In genomic region chr20:10134176-10134575, GRCh38 we compare ENCODE assay signal across 26 cellular contexts.
"Had no signal": no experiment of that assay in that cellular context is flagged by ENCODE, and none has a peak within 500 bp of the region (broad histone marks: within the 10 kb centered on the region; RNA-seq: fewer than 3 reads in every experiment).

No MANE protein-coding gene starts in this region.

- H3K4me3 ChIP-seq: coronary artery, esophagus squamous epithelium, heart right ventricle, lower lobe of right lung, ovary, right lobe of liver, suprapubic skin, transverse colon, upper lobe of right lung, uterus had no signal

- H3K9me3 ChIP-seq: esophagus squamous epithelium, heart right ventricle, lower lobe of right lung, ovary, right lobe of liver, suprapubic skin, transverse colon, upper lobe of right lung, uterus had no signal

- H3K4me1 ChIP-seq: lower lobe of right lung, suprapubic skin, transverse colon, upper lobe of right lung, uterus had no signal

- H3K27ac ChIP-seq: coronary artery, esophagus squamous epithelium, heart right ventricle, lower lobe of right lung, ovary, right lobe of liver, suprapubic skin, transverse colon, upper lobe of right lung, uterus had no signal

- DNase-seq: dermis blood vessel endothelial cell; effector memory CD4-positive, alpha-beta T cell; erythroblast; esophagus squamous epithelium; foreskin melanocyte; glutamatergic neuron; heart right ventricle; hippocampal formation; immature natural killer cell; left ventricle myocardium superior; lower lobe of right lung; natural killer cell; occipital lobe; ovary; right lobe of liver; small intestine; stimulated activated CD4-positive, alpha-beta T cell treated with anti-CD3 and anti-CD28 coated beads, Interleukin-15, amount 100 ng/mL, for 24 hours; stimulated activated CD4-positive, alpha-beta T cell treated with anti-CD3 and anti-CD28 coated beads, Interleukin-2, amount 100 ng/mL, for 48 hours; stimulated activated naive B cell treated with anti-CD40 and anti-IgM and Interleukin-4, amounts not matched to agents 10 μg/mL and 1 μg/mL and 100 μg/mL, for 72 hours; stimulated activated naive CD8-positive, alpha-beta T cell treated with anti-CD3 and anti-CD28 coated beads, Interleukin-15, amount 100 ng/mL, for 72 hours; transverse colon; upper lobe of right lung; uterus had no signal

- H3K27me3 ChIP-seq: ovary, right lobe of liver, suprapubic skin, transverse colon, upper lobe of right lung, uterus had no signal

- FAIRE-seq: keratinocyte, small intestine had no signal

- H3K36me3 ChIP-seq: esophagus squamous epithelium, heart right ventricle, lower lobe of right lung, ovary, right lobe of liver, suprapubic skin, transverse colon, upper lobe of right lung, uterus had no signal

- ATAC-seq: heart right ventricle; left ventricle myocardium superior; lower lobe of right lung; natural killer cell; right lobe of liver; stimulated activated naive B cell treated with anti-CD40 and anti-IgM and Interleukin-4, amounts not matched to agents 10 μg/mL and 1 μg/mL and 100 μg/mL, for 72 hours; stimulated activated naive CD8-positive, alpha-beta T cell treated with anti-CD3 and anti-CD28 coated beads, Interleukin-15, amount 100 ng/mL, for 72 hours; upper lobe of right lung had no signal
